In the genomic region with DNA sequence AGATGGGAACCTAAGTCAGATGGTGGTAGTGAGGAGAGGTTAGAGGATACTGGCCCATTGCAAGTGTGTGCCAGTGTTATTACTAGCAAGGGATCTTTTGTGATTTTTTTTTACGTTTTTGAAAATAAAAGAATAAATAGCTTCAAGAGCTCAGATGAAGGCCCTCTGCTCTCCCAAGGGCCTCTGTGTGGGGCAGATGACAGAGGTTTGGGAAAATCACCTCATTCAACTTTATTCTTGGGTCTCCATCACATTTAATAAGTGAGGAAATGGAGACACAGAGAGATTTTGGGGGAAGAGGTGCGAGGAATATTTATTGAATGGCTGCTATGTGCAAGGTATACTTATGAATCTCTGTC, we compare ENCODE assay signal across 2 cellular contexts.
TF ChIP-seq lines count a peak whose summit lies in the region.

No MANE protein-coding gene starts in this region.

TF ChIP-seq in A549, 52 proteins besides CTCF, POLR2A, EP300 and RAD21:
- TF ChIP-seq HOXB5 (CRISPR knock-in tag; IDR thresholded peaks at IDR 0.05) (no peak), TFCP2L1 (CRISPR knock-in tag; IDR thresholded peaks at IDR 0.05) (no peak), FOSL2 (IDR thresholded peaks at IDR 0.05) (no peak), FOSL2 (CRISPR knock-in tag; IDR thresholded peaks at IDR 0.05) (no peak), ESRRA (IDR thresholded peaks at IDR 0.05; ENCODE audit: borderline replicate concordance, low read length) (no peak), HOXA7 (CRISPR knock-in tag; IDR thresholded peaks at IDR 0.05) (no peak), RARB (CRISPR knock-in tag; IDR thresholded peaks at IDR 0.05) (no peak), CHD2 (IDR thresholded peaks at IDR 0.05; ENCODE audit: low read length, partially characterized antibody) (no peak), JUN (IDR thresholded peaks at IDR 0.05) (no peak), ZSCAN20 (CRISPR knock-in tag; IDR thresholded peaks at IDR 0.05) (no peak), HDAC2 (IDR thresholded peaks at IDR 0.05) (no peak)
- TF ChIP-seq, protein P1, sequence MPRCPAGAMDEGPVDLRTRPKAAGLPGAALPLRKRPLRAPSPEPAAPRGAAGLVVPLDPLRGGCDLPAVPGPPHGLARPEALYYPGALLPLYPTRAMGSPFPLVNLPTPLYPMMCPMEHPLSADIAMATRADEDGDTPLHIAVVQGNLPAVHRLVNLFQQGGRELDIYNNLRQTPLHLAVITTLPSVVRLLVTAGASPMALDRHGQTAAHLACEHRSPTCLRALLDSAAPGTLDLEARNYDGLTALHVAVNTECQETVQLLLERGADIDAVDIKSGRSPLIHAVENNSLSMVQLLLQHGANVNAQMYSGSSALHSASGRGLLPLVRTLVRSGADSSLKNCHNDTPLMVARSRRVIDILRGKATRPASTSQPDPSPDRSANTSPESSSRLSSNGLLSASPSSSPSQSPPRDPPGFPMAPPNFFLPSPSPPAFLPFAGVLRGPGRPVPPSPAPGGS (IDR thresholded peaks at IDR 0.05) = no peak
- TF ChIP-seq, protein P2, sequence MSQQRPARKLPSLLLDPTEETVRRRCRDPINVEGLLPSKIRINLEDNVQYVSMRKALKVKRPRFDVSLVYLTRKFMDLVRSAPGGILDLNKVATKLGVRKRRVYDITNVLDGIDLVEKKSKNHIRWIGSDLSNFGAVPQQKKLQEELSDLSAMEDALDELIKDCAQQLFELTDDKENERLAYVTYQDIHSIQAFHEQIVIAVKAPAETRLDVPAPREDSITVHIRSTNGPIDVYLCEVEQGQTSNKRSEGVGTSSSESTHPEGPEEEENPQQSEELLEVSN (IDR thresholded peaks at IDR 0.05; ENCODE audit: borderline replicate concordance, low read depth) = no peak
- TF ChIP-seq, protein P3, sequence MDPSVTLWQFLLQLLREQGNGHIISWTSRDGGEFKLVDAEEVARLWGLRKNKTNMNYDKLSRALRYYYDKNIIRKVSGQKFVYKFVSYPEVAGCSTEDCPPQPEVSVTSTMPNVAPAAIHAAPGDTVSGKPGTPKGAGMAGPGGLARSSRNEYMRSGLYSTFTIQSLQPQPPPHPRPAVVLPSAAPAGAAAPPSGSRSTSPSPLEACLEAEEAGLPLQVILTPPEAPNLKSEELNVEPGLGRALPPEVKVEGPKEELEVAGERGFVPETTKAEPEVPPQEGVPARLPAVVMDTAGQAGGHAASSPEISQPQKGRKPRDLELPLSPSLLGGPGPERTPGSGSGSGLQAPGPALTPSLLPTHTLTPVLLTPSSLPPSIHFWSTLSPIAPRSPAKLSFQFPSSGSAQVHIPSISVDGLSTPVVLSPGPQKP (IDR thresholded peaks at IDR 0.05; ENCODE audit: low read depth, low read length) = no peak

TF ChIP-seq in IMR-90, 13 proteins besides CTCF, POLR2A, EP300 and RAD21:
- TF ChIP-seq, protein P3 (IDR thresholded peaks at IDR 0.05; ENCODE audit: borderline replicate concordance, low read depth, low read length) = no peak
- TF ChIP-seq SMC3 (IDR thresholded peaks at IDR 0.05; ENCODE audit: low read depth, low read length) (no peak), MAFK (IDR thresholded peaks at IDR 0.05; ENCODE audit: low read depth, low read length) (no peak)
